1 cellular context compared by ENCODE assay signal in the genomic region with DNA sequence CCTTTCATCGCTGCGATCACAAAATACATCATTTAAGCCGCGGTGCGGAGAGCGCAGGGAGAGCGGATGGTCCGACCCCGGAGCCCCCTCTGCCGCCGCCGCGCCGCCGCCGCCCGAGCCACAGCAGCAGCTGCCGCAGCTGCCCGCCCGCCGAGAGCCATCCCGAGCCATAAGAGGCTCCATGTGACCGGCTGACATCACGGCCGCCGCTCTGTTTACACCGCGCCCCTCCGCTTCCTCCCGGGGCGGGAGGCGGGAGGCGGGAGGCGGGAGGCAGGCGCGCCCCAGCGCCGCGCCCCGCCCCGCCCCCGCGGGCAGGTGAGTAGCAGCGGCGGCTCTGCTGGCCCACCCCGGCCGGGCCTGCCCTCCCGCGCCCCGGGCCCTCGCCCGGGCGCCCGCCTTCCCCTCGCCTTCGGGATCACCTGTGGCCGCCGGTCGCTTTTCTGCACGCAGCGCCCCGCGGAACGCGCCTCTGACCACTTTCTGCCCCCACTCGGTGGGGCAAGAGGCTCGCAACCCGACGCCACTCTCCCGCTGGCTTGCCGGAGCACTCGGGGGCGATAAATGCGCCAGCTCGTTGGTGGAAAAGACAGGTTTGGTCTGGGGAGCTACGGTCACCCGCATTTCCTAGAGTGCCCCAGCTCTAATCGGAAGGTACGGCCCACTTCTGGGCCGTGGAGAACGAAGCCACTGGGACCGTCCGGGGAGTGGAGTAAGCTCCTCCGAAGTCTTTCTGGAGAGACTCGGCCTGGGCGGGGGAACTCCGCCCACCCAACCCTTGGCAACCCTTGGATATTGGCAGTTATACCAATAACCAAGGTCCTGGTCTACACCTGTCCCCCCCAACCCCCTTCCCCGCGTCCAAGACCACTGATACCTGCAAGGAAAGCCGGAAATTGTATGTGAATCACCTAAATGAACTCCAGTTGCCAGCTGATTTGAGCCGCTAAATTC.
TF ChIP-seq lines count a peak whose summit lies in the region.

No MANE protein-coding gene starts in this region.

TF ChIP-seq in HepG2, 621 proteins besides CTCF, POLR2A, EP300 and RAD21 (continued from another document and continues in another):
- peak; percentile 63; the same call in 1 of the 2 replicates for TF ChIP-seq ZNF800 (CRISPR knock-in tag; IDR thresholded peaks at IDR 0.05)
- TF ChIP-seq TFDP2 (CRISPR knock-in tag; IDR thresholded peaks at IDR 0.05) = peak; percentile 12; the same call in 1 of the 2 replicates
- 0 out of 2 replicates have a peak, but pooled peaks have one; percentile 44 for TF ChIP-seq SP5 (CRISPR knock-in tag; IDR thresholded peaks at IDR 0.05; ENCODE audit: borderline replicate concordance, low read depth)
- TF ChIP-seq POLR2AphosphoS5 (IDR thresholded peaks at IDR 0.05; ENCODE audit: low read depth, low read length) = peak; percentile 30; the same call in 1 of the 2 replicates
- TF ChIP-seq, protein P1, sequence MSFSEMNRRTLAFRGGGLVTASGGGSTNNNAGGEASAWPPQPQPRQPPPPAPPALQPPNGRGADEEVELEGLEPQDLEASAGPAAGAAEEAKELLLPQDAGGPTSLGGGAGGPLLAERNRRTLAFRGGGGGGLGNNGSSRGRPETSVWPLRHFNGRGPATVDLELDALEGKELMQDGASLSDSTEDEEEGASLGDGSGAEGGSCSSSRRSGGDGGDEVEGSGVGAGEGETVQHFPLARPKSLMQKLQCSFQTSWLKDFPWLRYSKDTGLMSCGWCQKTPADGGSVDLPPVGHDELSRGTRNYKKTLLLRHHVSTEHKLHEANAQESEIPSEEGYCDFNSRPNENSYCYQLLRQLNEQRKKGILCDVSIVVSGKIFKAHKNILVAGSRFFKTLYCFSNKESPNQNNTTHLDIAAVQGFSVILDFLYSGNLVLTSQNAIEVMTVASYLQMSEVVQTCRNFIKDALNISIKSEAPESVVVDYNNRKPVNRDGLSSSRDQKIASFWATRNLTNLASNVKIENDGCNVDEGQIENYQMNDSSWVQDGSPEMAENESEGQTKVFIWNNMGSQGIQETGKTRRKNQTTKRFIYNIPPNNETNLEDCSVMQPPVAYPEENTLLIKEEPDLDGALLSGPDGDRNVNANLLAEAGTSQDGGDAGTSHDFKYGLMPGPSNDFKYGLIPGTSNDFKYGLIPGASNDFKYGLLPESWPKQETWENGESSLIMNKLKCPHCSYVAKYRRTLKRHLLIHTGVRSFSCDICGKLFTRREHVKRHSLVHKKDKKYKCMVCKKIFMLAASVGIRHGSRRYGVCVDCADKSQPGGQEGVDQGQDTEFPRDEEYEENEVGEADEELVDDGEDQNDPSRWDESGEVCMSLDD (CRISPR knock-in tag; IDR thresholded peaks at IDR 0.05; ENCODE audit: borderline replicate concordance) = peak; percentile 53; the same call in 1 of the 2 replicates
- peak; percentile 67; the same call in 1 of the 2 replicates for TF ChIP-seq YEATS4 (CRISPR knock-in tag; IDR thresholded peaks at IDR 0.05; ENCODE audit: borderline replicate concordance)
- TF ChIP-seq USF2 (IDR thresholded peaks at IDR 0.05; ENCODE audit: low read depth, low read length) = peak; percentile 67
- no peak; the same call in 1 of the 2 replicates for TF ChIP-seq USF2 (CRISPR knock-in tag; IDR thresholded peaks at IDR 0.05; ENCODE audit: borderline replicate concordance)
- no peak for TF ChIP-seq LCORL (IDR thresholded peaks at IDR 0.05)
- 0 out of 2 replicates have a peak, but pooled peaks have one; percentile 9 for TF ChIP-seq LCORL (CRISPR knock-in tag; IDR thresholded peaks at IDR 0.05)
- 0 out of 2 replicates have a peak, but pooled peaks have one; percentile 13 for TF ChIP-seq KMT2A (CRISPR knock-in tag; IDR thresholded peaks at IDR 0.05)
- peak; percentile 56 for TF ChIP-seq ZFY (CRISPR knock-in tag; IDR thresholded peaks at IDR 0.05)
- TF ChIP-seq ZNF451 (CRISPR knock-in tag; IDR thresholded peaks at IDR 0.05) = 0 out of 2 replicates have a peak, but pooled peaks have one; percentile 24
- TF ChIP-seq MIER2 (CRISPR knock-in tag; IDR thresholded peaks at IDR 0.05) = no peak
- TF ChIP-seq CBX2 (IDR thresholded peaks at IDR 0.05; ENCODE audit: low read depth, low read length) = no peak; the same call in 1 of the 2 replicates
- TF ChIP-seq CBX2 (CRISPR knock-in tag; IDR thresholded peaks at IDR 0.05; ENCODE audit: low read depth) = no peak
- 0 out of 2 replicates have a peak, but pooled peaks have one; percentile 33 for TF ChIP-seq SOX5 (CRISPR knock-in tag; IDR thresholded peaks at IDR 0.05; ENCODE audit: borderline replicate concordance)
- TF ChIP-seq SP2 (CRISPR knock-in tag; IDR thresholded peaks at IDR 0.05) = 0 out of 2 replicates have a peak, but pooled peaks have one; percentile 7
- TF ChIP-seq BRD4 (CRISPR knock-in tag; IDR thresholded peaks at IDR 0.05) = peak; percentile 53; the same call in 1 of the 2 replicates
- TF ChIP-seq, protein P2, sequence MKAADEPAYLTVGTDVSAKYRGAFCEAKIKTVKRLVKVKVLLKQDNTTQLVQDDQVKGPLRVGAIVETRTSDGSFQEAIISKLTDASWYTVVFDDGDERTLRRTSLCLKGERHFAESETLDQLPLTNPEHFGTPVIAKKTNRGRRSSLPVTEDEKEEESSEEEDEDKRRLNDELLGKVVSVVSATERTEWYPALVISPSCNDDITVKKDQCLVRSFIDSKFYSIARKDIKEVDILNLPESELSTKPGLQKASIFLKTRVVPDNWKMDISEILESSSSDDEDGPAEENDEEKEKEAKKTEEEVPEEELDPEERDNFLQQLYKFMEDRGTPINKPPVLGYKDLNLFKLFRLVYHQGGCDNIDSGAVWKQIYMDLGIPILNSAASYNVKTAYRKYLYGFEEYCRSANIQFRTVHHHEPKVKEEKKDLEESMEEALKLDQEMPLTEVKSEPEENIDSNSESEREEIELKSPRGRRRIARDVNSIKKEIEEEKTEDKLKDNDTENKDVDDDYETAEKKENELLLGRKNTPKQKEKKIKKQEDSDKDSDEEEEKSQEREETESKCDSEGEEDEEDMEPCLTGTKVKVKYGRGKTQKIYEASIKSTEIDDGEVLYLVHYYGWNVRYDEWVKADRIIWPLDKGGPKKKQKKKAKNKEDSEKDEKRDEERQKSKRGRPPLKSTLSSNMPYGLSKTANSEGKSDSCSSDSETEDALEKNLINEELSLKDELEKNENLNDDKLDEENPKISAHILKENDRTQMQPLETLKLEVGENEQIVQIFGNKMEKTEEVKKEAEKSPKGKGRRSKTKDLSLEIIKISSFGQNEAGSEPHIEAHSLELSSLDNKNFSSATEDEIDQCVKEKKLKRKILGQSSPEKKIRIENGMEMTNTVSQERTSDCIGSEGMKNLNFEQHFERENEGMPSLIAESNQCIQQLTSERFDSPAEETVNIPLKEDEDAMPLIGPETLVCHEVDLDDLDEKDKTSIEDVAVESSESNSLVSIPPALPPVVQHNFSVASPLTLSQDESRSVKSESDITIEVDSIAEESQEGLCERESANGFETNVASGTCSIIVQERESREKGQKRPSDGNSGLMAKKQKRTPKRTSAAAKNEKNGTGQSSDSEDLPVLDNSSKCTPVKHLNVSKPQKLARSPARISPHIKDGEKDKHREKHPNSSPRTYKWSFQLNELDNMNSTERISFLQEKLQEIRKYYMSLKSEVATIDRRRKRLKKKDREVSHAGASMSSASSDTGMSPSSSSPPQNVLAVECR (CRISPR knock-in tag; IDR thresholded peaks at IDR 0.05; ENCODE audit: borderline replicate concordance) = peak; percentile 51; the same call in 1 of the 2 replicates
- TF ChIP-seq, protein P3, sequence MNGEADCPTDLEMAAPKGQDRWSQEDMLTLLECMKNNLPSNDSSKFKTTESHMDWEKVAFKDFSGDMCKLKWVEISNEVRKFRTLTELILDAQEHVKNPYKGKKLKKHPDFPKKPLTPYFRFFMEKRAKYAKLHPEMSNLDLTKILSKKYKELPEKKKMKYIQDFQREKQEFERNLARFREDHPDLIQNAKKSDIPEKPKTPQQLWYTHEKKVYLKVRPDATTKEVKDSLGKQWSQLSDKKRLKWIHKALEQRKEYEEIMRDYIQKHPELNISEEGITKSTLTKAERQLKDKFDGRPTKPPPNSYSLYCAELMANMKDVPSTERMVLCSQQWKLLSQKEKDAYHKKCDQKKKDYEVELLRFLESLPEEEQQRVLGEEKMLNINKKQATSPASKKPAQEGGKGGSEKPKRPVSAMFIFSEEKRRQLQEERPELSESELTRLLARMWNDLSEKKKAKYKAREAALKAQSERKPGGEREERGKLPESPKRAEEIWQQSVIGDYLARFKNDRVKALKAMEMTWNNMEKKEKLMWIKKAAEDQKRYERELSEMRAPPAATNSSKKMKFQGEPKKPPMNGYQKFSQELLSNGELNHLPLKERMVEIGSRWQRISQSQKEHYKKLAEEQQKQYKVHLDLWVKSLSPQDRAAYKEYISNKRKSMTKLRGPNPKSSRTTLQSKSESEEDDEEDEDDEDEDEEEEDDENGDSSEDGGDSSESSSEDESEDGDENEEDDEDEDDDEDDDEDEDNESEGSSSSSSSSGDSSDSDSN (CRISPR knock-in tag; IDR thresholded peaks at IDR 0.05) = peak; percentile 32; the same call in 1 of the 2 replicates
- peak; percentile 24; the same call in 1 of the 2 replicates for TF ChIP-seq ZNF263 (CRISPR knock-in tag; IDR thresholded peaks at IDR 0.05)
- TF ChIP-seq RORA (CRISPR knock-in tag; IDR thresholded peaks at IDR 0.05) = no peak
- TF ChIP-seq GATAD2A (CRISPR knock-in tag; IDR thresholded peaks at IDR 0.05) = 0 out of 2 replicates have a peak, but pooled peaks have one; percentile 24
- TF ChIP-seq POGZ (CRISPR knock-in tag; IDR thresholded peaks at IDR 0.05) = 0 out of 2 replicates have a peak, but pooled peaks have one; percentile 17
- TF ChIP-seq FOXO1 (CRISPR knock-in tag; IDR thresholded peaks at IDR 0.05) = peak; percentile 53; the same call in 1 of the 2 replicates
- TF ChIP-seq, protein P4, sequence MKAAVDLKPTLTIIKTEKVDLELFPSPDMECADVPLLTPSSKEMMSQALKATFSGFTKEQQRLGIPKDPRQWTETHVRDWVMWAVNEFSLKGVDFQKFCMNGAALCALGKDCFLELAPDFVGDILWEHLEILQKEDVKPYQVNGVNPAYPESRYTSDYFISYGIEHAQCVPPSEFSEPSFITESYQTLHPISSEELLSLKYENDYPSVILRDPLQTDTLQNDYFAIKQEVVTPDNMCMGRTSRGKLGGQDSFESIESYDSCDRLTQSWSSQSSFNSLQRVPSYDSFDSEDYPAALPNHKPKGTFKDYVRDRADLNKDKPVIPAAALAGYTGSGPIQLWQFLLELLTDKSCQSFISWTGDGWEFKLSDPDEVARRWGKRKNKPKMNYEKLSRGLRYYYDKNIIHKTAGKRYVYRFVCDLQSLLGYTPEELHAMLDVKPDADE (CRISPR knock-in tag; IDR thresholded peaks at IDR 0.05) = 0 out of 2 replicates have a peak, but pooled peaks have one; percentile 18
- peak; percentile 17; the same call in 1 of the 2 replicates for TF ChIP-seq MED1 (CRISPR knock-in tag; IDR thresholded peaks at IDR 0.05)
- TF ChIP-seq YY1 (IDR thresholded peaks at IDR 0.05; ENCODE audit: insufficient read depth, insufficient replicate concordance, low read depth, low read length) = peak; percentile 79
- no peak for TF ChIP-seq TRAFD1 (CRISPR knock-in tag; IDR thresholded peaks at IDR 0.05; ENCODE audit: borderline replicate concordance)
- no peak for TF ChIP-seq MBNL3 (CRISPR knock-in tag; conservative IDR thresholded peaks at IDR 0.05)
- peak; percentile 78; the same call in 1 of the 2 replicates for TF ChIP-seq ZNF563 (CRISPR knock-in tag; IDR thresholded peaks at IDR 0.05)
- TF ChIP-seq SAP130 (CRISPR knock-in tag; IDR thresholded peaks at IDR 0.05; ENCODE audit: low read depth) = peak; percentile 86
